ENCODE assay signal across 1 cellular context in genomic region chr12:113334786-113335539, GRCh38.
TF ChIP-seq lines count a peak whose summit lies in the region.

TSS of gene SLC8B1 (minus strand) at chr12:113335109. CDS start at chr12:113332878, 2,231 bp downstream.

TF ChIP-seq in HepG2, 621 proteins besides CTCF, POLR2A, EP300 and RAD21 (continued from another document and continues in another):
- peak; percentile 79; the same call in 1 of the 2 replicates for TF ChIP-seq ARID4A (CRISPR knock-in tag; IDR thresholded peaks at IDR 0.05; ENCODE audit: borderline replicate concordance)
- no peak for TF ChIP-seq MBD4 (IDR thresholded peaks at IDR 0.05; ENCODE audit: borderline replicate concordance, low read length)
- no peak for TF ChIP-seq HOMEZ (CRISPR knock-in tag; IDR thresholded peaks at IDR 0.05; ENCODE audit: low read depth)
- no peak for TF ChIP-seq ZC3H4 (CRISPR knock-in tag; IDR thresholded peaks at IDR 0.05; ENCODE audit: borderline replicate concordance)
- no peak for TF ChIP-seq STAT5B (CRISPR knock-in tag; IDR thresholded peaks at IDR 0.05)
- TF ChIP-seq MTA1 (CRISPR knock-in tag; IDR thresholded peaks at IDR 0.05; ENCODE audit: borderline replicate concordance): no peak
- no peak for TF ChIP-seq SRSF4 (IDR thresholded peaks at IDR 0.05; ENCODE audit: low read depth, low read length, poor library complexity, severe bottlenecking)
- TF ChIP-seq ZNF235 (CRISPR knock-in tag; IDR thresholded peaks at IDR 0.05; ENCODE audit: borderline replicate concordance): no peak
- no peak for TF ChIP-seq ATF2 (CRISPR knock-in tag; IDR thresholded peaks at IDR 0.05)
- TF ChIP-seq SAP130 (CRISPR knock-in tag; IDR thresholded peaks at IDR 0.05; ENCODE audit: low read depth): peak; percentile 82
- no peak for TF ChIP-seq GATAD2A (CRISPR knock-in tag; IDR thresholded peaks at IDR 0.05)
- TF ChIP-seq HOXA7 (CRISPR knock-in tag; IDR thresholded peaks at IDR 0.05): no peak
- TF ChIP-seq TERF1 (CRISPR knock-in tag; IDR thresholded peaks at IDR 0.05): no peak
- TF ChIP-seq SRY (CRISPR knock-in tag; IDR thresholded peaks at IDR 0.05): 0 out of 2 replicates have a peak, but pooled peaks have one; percentile 71
- TF ChIP-seq RELA (CRISPR knock-in tag; IDR thresholded peaks at IDR 0.05): no peak
- TF ChIP-seq TFAP4 (IDR thresholded peaks at IDR 0.05; ENCODE audit: borderline replicate concordance, low read depth): no peak
- no peak for TF ChIP-seq ARID3A (IDR thresholded peaks at IDR 0.05; ENCODE audit: low read depth, low read length)
- TF ChIP-seq ZEB1 (IDR thresholded peaks at IDR 0.05; ENCODE audit: insufficient replicate concordance, low read depth): no peak
- TF ChIP-seq TEAD2 (CRISPR knock-in tag; IDR thresholded peaks at IDR 0.05): no peak
- TF ChIP-seq CSRNP2 (CRISPR knock-in tag; conservative IDR thresholded peaks at IDR 0.05; ENCODE audit: low read depth): no peak
- TF ChIP-seq LCORL (IDR thresholded peaks at IDR 0.05): no peak
- TF ChIP-seq LCORL (CRISPR knock-in tag; IDR thresholded peaks at IDR 0.05): peak; percentile 39; the same call in 1 of the 2 replicates
- TF ChIP-seq NR1H2 (CRISPR knock-in tag; IDR thresholded peaks at IDR 0.05; ENCODE audit: borderline replicate concordance, low read depth): no peak
- TF ChIP-seq CREBL2 (CRISPR knock-in tag; IDR thresholded peaks at IDR 0.05; ENCODE audit: borderline replicate concordance): no peak
- no peak for TF ChIP-seq ZNF703 (CRISPR knock-in tag; IDR thresholded peaks at IDR 0.05; ENCODE audit: borderline replicate concordance)
- peak; percentile 63; the same call in 1 of the 2 replicates for TF ChIP-seq ZNF580 (CRISPR knock-in tag; IDR thresholded peaks at IDR 0.05; ENCODE audit: borderline replicate concordance, low read depth)
- peak; percentile 74 for TF ChIP-seq MAZ (IDR thresholded peaks at IDR 0.05; ENCODE audit: borderline replicate concordance, low read depth, low read length)
- TF ChIP-seq MAZ (CRISPR knock-in tag; IDR thresholded peaks at IDR 0.05; ENCODE audit: low read depth): peak; percentile 84
- TF ChIP-seq ZNF276 (CRISPR knock-in tag; IDR thresholded peaks at IDR 0.05; ENCODE audit: low read depth): no peak
- TF ChIP-seq ZBTB14 (CRISPR knock-in tag; IDR thresholded peaks at IDR 0.05): no peak
- no peak for TF ChIP-seq ZNF367 (CRISPR knock-in tag; IDR thresholded peaks at IDR 0.05; ENCODE audit: borderline replicate concordance)
- no peak for TF ChIP-seq FIP1L1 (IDR thresholded peaks at IDR 0.05; ENCODE audit: borderline replicate concordance, insufficient read depth, low read depth, low read length)
- no peak for TF ChIP-seq GLMP (CRISPR knock-in tag; IDR thresholded peaks at IDR 0.05; ENCODE audit: borderline replicate concordance)
